ENCODE assay signal across 1 cellular context in genomic region chr19:38335949-38336637, GRCh38.
TF ChIP-seq lines count a peak whose summit lies in the region.

No MANE protein-coding gene starts in this region.

TF ChIP-seq in HEK293, 187 proteins besides CTCF, POLR2A, EP300 and RAD21 (continued from another document):
- TF ChIP-seq ZBTB11 (tag by site-specific recombination; conservative IDR thresholded peaks at IDR 0.05; ENCODE audit: low read depth) (no peak; the same call in 1 of the 2 replicates), ZNF600 (tag by site-specific recombination; IDR thresholded peaks at IDR 0.05) (peak; percentile 93), GLI2 (tag by site-specific recombination; IDR thresholded peaks at IDR 0.05; ENCODE audit: borderline replicate concordance, low read depth) (no peak), ZNF837 (tag by site-specific recombination; IDR thresholded peaks at IDR 0.05) (peak; percentile 83; the same call in 1 of the 2 replicates), ZEB2 (tag by site-specific recombination; IDR thresholded peaks at IDR 0.05) (no peak), ZNF398 (tag by site-specific recombination; IDR thresholded peaks at IDR 0.05) (peak; percentile 97), EGR2 (tag by site-specific recombination; IDR thresholded peaks at IDR 0.05; ENCODE audit: low read depth) (peak; percentile 91), TRIM28 (IDR thresholded peaks at IDR 0.05; ENCODE audit: borderline replicate concordance, low read length) (no peak), ZNF23 (tag by site-specific recombination; IDR thresholded peaks at IDR 0.05; ENCODE audit: borderline replicate concordance) (no peak), AEBP2 (tag by site-specific recombination; IDR thresholded peaks at IDR 0.05; ENCODE audit: borderline replicate concordance) (no peak), PATZ1 (tag by site-specific recombination; IDR thresholded peaks at IDR 0.05) (peak; percentile 6), ZNF354C (tag by site-specific recombination; IDR thresholded peaks at IDR 0.05; ENCODE audit: borderline replicate concordance, low read depth) (no peak), ZNF18 (tag by site-specific recombination; IDR thresholded peaks at IDR 0.05) (no peak), ZNF274 (IDR thresholded peaks at IDR 0.05; ENCODE audit: low read length) (no peak), ZNF274 (tag by site-specific recombination; IDR thresholded peaks at IDR 0.05; ENCODE audit: borderline replicate concordance) (no peak), ZBTB17 (tag by site-specific recombination; IDR thresholded peaks at IDR 0.05) (peak; percentile 94), ZNF707 (tag by site-specific recombination; IDR thresholded peaks at IDR 0.05) (no peak), ZNF148 (tag by site-specific recombination; IDR thresholded peaks at IDR 0.05; ENCODE audit: borderline replicate concordance) (no peak; the same call in 1 of the 2 replicates), ZNF16 (tag by site-specific recombination; IDR thresholded peaks at IDR 0.05; ENCODE audit: low read depth) (no peak; the same call in 1 of the 2 replicates)
